8 cellular contexts compared by ENCODE assay signal in the genomic region with DNA sequence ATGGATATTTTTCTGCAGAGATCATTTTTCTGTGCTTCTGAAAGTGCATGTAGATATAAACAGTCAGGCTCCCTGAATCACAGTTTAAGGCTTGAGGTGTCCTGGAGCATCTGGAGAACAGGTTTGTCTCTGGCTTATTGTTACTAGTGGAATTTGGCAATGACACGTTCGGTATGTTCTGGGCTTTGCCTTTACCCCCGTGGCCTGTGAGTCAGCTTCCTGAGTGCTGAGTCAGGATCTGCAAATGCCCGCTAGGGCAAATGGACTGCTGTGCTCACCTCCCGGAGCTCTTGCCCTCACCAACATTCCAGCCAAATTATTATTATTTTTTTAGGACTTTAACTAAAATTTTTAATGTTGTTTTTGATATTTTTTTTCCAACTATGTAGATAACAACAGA.
DNase-seq lines count a peak whose midpoint lies in the region; ATAC-seq, FAIRE-seq and TF ChIP-seq lines count a peak whose summit lies in the region.

No MANE protein-coding gene starts in this region.

- 16 to 18% methylated on average over 5 of the region's 5 CpGs for WGBS in pancreas, 2 donors

- FAIRE-seq in H54 (lab: Jason Lieb, UNC) = no peak
- no peak for FAIRE-seq in pancreas (lab: Jason Lieb, UNC)

- H3K4me3 ChIP-seq in pancreas = no peak overlapping the region

- no peaks in the 10 kb centered on the region for H3K27me3 ChIP-seq in pancreas

- H3K27ac ChIP-seq in pancreas = peak overlapping the region in 1 of 4 donors; percentile 37

- peak; percentile 58 for DNase-seq in H54 (ENCODE audit: insufficient read length, low spot score)
- peak; percentile 26 for DNase-seq in OCI-M1 (lab: John Stamatoyannopoulos, UW)
- peak; percentile 53 for DNase-seq in epidermal melanocyte (ENCODE audit: insufficient read length, low spot score)
- DNase-seq in pancreas = peak in 4 of 6 donors; percentile 51 to 69 (median 66)
- no peak for DNase-seq in globus pallidus (ENCODE audit: low spot score)
- DNase-seq in NCI-H2171 treated with DMSO at 0.1 percent for 48 hours (lab: John Stamatoyannopoulos, UW) = no peak

- ATAC-seq in pancreas (peak; percentile 85 to 94 (median 88)), GM18909 (IDR thresholded peaks at IDR 0.05; ENCODE audit: poor library complexity, unreplicated experiment) (no peak), HG02981 (IDR thresholded peaks at IDR 0.05; ENCODE audit: unreplicated experiment) (no peak)

- no peaks in the 10 kb centered on the region for H3K36me3 ChIP-seq in pancreas

- intact Hi-C loops in pancreas (cut with DNase I) = no loop called here

- no peaks in the 10 kb centered on the region for H3K4me1 ChIP-seq in pancreas

- TF ChIP-seq CTCF in pancreas (IDR thresholded peaks at IDR 0.05) = no peak

- H3K9me3 ChIP-seq in pancreas = no peaks in the 10 kb centered on the region

- TF ChIP-seq POLR2A in H54 (IDR thresholded peaks at IDR 0.05; ENCODE audit: low read depth, low read length) = no peak

Comparison
In these comparisons a context has a peak if more than half of its experiments do, and no peak if none do; other contexts are left out.
1. DNase-seq: peak in H54 (single experiment), OCI-M1 (single experiment), epidermal melanocyte (single experiment) and pancreas (4 of 6); none in globus pallidus (single experiment) and NCI-H2171 treated with DMSO at 0.1 percent for 48 hours (single experiment).
2. ATAC-seq: peak in pancreas (4 of 4); none in GM18909 (single experiment) and HG02981 (single experiment).